ENCODE assay signal across 8 cellular contexts in the genomic region with DNA sequence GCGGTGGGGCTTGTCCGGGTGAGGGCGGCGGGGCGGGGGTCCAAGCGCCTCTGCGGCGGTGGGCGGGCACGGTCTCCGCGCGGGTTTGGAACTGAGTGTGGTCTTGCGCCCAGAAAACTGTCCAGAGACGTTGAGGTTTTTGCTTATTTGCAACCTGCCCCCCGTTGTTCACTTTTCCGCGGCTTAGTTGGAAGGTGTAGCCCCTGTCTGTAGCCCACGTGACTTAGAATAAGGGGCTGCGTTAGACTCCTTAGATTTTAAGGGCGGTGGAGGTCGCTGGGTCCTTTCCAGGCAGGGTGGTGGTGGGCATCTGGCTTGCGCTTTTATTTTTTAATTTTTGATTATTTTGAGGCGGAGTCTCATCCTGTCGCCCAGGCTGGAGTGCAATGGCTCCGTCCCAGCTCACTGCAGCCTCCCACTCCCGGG. TPM values are rescaled to one million over a fixed set of nuclear protein-coding genes. Genes with fewer than 3 reads are reported as not detected.
DNase-seq lines count a peak whose midpoint lies in the region; ATAC-seq and TF ChIP-seq lines count a peak whose summit lies in the region.

No MANE protein-coding gene starts in this region.

- H3K36me3 ChIP-seq in neural progenitor cell, result peaks cover 11% of the 10 kb centered on the region

- POLR2A ChIA-PET in CD4-positive, alpha-beta T cell (lab: Charles Lee), result interaction anchor here (0.9 kb wide), 1 partner anchor 56 kb away, joined by 4 read pairs; no protein-coding TSS in a partner anchor

- H3K27me3 ChIP-seq in CD4-positive, alpha-beta T cell (ENCODE audit: control insufficient read depth, insufficient read depth, low read length), result no peaks in the 10 kb centered on the region
- H3K27me3 ChIP-seq in dorsolateral prefrontal cortex, result no peaks in the 10 kb centered on the region
- peaks cover under 1% of the 10 kb centered on the region for H3K27me3 ChIP-seq in neural progenitor cell

- no peaks in the 10 kb centered on the region for H3K9me3 Mint-ChIP-seq in CD4-positive, alpha-beta T cell
- no peaks in the 10 kb centered on the region for H3K9me3 Mint-ChIP-seq in neural progenitor cell

- CTCF ChIA-PET in CD4-positive, alpha-beta T cell (lab: Charles Lee), result no interaction called here

- TF ChIP-seq CTCF in CD4-positive, alpha-beta T cell (IDR thresholded peaks at IDR 0.05), result no peak
- TF ChIP-seq CTCF in LNCaP clone FGC (IDR thresholded peaks at IDR 0.05; ENCODE audit: control insufficient read depth, extremely low read depth, insufficient read depth) (no peak), dorsolateral prefrontal cortex (IDR thresholded peaks at IDR 0.05 in 54 of 56, conservative IDR thresholded peaks at IDR 0.05 in 2 of 56; ENCODE audit: low read depth in 1 of 56, partially characterized antibody in 56 of 56) (no peak), neural progenitor cell (IDR thresholded peaks at IDR 0.05) (no peak)

- H3K27me3 Mint-ChIP-seq in CD4-positive, alpha-beta T cell, result no peaks in the 10 kb centered on the region
- peaks cover 10% of the 10 kb centered on the region for H3K27me3 Mint-ChIP-seq in neural progenitor cell (ENCODE audit: insufficient read depth, low read depth)

- H3K27ac ChIP-seq in CD4-positive, alpha-beta T cell (ENCODE audit: low read depth, low read length), result peak overlapping the region; percentile 83
- H3K27ac ChIP-seq in dorsolateral prefrontal cortex (peak overlapping the region in 52 of 59 donors; percentile 53 to 96 (median 88)), neural progenitor cell (peak overlapping the region; percentile 98)

- H3K9me3 ChIP-seq in CD4-positive, alpha-beta T cell (ENCODE audit: control insufficient read depth, low read length), result no peaks in the 10 kb centered on the region
- H3K9me3 ChIP-seq in neural progenitor cell (ENCODE audit: low read depth), result no peaks in the 10 kb centered on the region

- peak overlapping the region; percentile 100 for H3K9ac ChIP-seq in neural progenitor cell

- peak overlapping the region; percentile 100 for H3K4me3 Mint-ChIP-seq in CD4-positive, alpha-beta T cell
- peak overlapping the region; percentile 97 for H3K4me3 Mint-ChIP-seq in neural progenitor cell

- H3K79me2 ChIP-seq in neural progenitor cell (ENCODE audit: low read depth), result peaks cover 35% of the 10 kb centered on the region

- H3F3A ChIP-seq in neural progenitor cell (ENCODE audit: low read depth), result peaks cover 83% of the 10 kb centered on the region

- H2AFZ ChIP-seq in neural progenitor cell (replicated peaks), result no peak overlapping the region

- no peak for DNase-seq in CD4-positive, alpha-beta T cell
- DNase-seq in LNCaP clone FGC (ENCODE audit: low read depth) (no peak), dorsolateral prefrontal cortex (no peak), neural progenitor cell (ENCODE audit: low spot score) (peak; percentile 45), middle frontal gyrus (ENCODE audit: extremely low spot score, low spot score) (no peak), 8988T (no peak)

- H3K4me3 ChIP-seq in LNCaP clone FGC (ENCODE audit: low read depth, low read length) (peak overlapping the region; percentile 91), dorsolateral prefrontal cortex (peak overlapping the region; percentile 49 to 100 (median 88)), neural progenitor cell (peak overlapping the region; percentile 90)

- no peak for ATAC-seq in CD4-positive, alpha-beta T cell (ENCODE audit: poor library complexity)
- ATAC-seq in HG03025 (IDR thresholded peaks at IDR 0.05; ENCODE audit: low FRiP score, unreplicated experiment), result no peak
- no peak for ATAC-seq in HG03097 (IDR thresholded peaks at IDR 0.05; ENCODE audit: low FRiP score, unreplicated experiment)

- peaks cover 25% of the 10 kb centered on the region for H3K4me1 Mint-ChIP-seq in CD4-positive, alpha-beta T cell (ENCODE audit: low read depth)
- H3K4me1 Mint-ChIP-seq in neural progenitor cell, result peaks cover 21% of the 10 kb centered on the region

- peaks cover 60% of the 10 kb centered on the region for H3K36me3 Mint-ChIP-seq in CD4-positive, alpha-beta T cell (ENCODE audit: low read depth)
- H3K36me3 Mint-ChIP-seq in neural progenitor cell, result peaks cover 33% of the 10 kb centered on the region

- H3K4me1 ChIP-seq in neural progenitor cell, result peaks cover 7% of the 10 kb centered on the region

- peak overlapping the region; percentile 92 for H3K27ac Mint-ChIP-seq in CD4-positive, alpha-beta T cell
- H3K27ac Mint-ChIP-seq in neural progenitor cell, result no peak overlapping the region

- H3K4me2 ChIP-seq in neural progenitor cell, result peak overlapping the region; percentile 97

- intact Hi-C loops in CD4-positive, alpha-beta T cell (cut with DNase I, micrococcal nuclease), result loop anchor here (1.0 to 5.0 kb wide), 5 partner anchors 32 to 162 kb away; a partner anchor contains a TSS
- intact Hi-C loops in dorsolateral prefrontal cortex (cut with DNase I), result loop anchor here (2.0 to 5.0 kb wide), 3 partner anchors 28 to 38 kb away; a partner anchor contains a TSS

- peaks cover 75% of the 10 kb centered on the region for H4K20me1 ChIP-seq in neural progenitor cell (ENCODE audit: low read depth)

RNA-seq across cellular contexts. Expression of a gene that starts 0.8 kb away (rescaled TPM):
- 1,000 to 10,000 TPM; 2,193 to 2,200 TPM for total RNA-seq in CD4-positive, alpha-beta T cell
- 100 to 1,000 TPM; 343 to 670 (median 497) TPM for total RNA-seq in dorsolateral prefrontal cortex
- total RNA-seq in neural progenitor cell (ENCODE audit: low replicate concordance), result 1,918 and 2,648 TPM in 2 replicates

RNA-seq across cellular contexts. Expression of a gene that starts 11.0 kb away (rescaled TPM):
- total RNA-seq in CD4-positive, alpha-beta T cell, result under 1 TPM; 0.20 to 0.30 TPM
- total RNA-seq in dorsolateral prefrontal cortex (100 to 1,000 TPM; 130 to 289 (median 183) TPM), neural progenitor cell (ENCODE audit: low replicate concordance) (1.3 and 12.2 TPM in 2 replicates)

RNA-seq across cellular contexts. Expression of a gene that starts 31.6 kb away (rescaled TPM):
- 100 to 1,000 TPM; 128 to 133 TPM for total RNA-seq in CD4-positive, alpha-beta T cell
- 100 to 1,000 TPM in 3 of 120 experiments, 10 to 100 TPM in 117; 46.4 to 115 (median 70.5) TPM for total RNA-seq in dorsolateral prefrontal cortex
- total RNA-seq in neural progenitor cell (ENCODE audit: low replicate concordance), result 107 and 121 TPM in 2 replicates

RNA-seq across cellular contexts. Expression of a gene that starts 37.6 kb away (rescaled TPM):
- total RNA-seq in CD4-positive, alpha-beta T cell, result 10 to 100 TPM; 11.0 to 13.0 TPM
- 10 to 100 TPM; 30.0 to 91.1 (median 47.4) TPM for total RNA-seq in dorsolateral prefrontal cortex
- total RNA-seq in neural progenitor cell (ENCODE audit: low replicate concordance), result 13.8 and 53.7 TPM in 2 replicates

RNA-seq across cellular contexts. Expression of a gene that starts 40.1 kb away (rescaled TPM):
- total RNA-seq in CD4-positive, alpha-beta T cell, result 10 to 100 TPM; 14.9 to 15.8 TPM
- total RNA-seq in dorsolateral prefrontal cortex (10 to 100 TPM; 28.3 to 63.0 (median 35.2) TPM), neural progenitor cell (ENCODE audit: low replicate concordance) (14.4 and 40.4 TPM in 2 replicates)
